ENCODE assay signal across 16 cellular contexts in genomic region chr12:873954-874353, GRCh38.
DNase-seq lines count a peak whose midpoint lies in the region; ATAC-seq, FAIRE-seq and TF ChIP-seq lines count a peak whose summit lies in the region.
"Had no signal": no experiment of that assay in that cellular context is flagged by ENCODE, and none has a peak within 500 bp of the region (broad histone marks: within the 10 kb centered on the region; RNA-seq: fewer than 3 reads in every experiment).

No MANE protein-coding gene starts in this region.

- H3K4ac ChIP-seq in H9 (ENCODE audit: low read depth, low read length): no peak overlapping the region
- H3K4ac ChIP-seq in mesenchymal stem cell (ENCODE audit: low read depth in 1 of 2, low read length in 2 of 2): no peak overlapping the region

- DNase-seq in CD8-positive, alpha-beta T cell: no peak
- DNase-seq in H9: no peak
- DNase-seq in astrocyte (ENCODE audit: low read depth): no peak
- DNase-seq in mesenchymal stem cell: peak; percentile 20
- no peak for DNase-seq in mucosa of gallbladder (ENCODE audit: low spot score)
- DNase-seq in Calu3: no peak
- DNase-seq in NCI-H2029 treated with DMSO at 0.1 percent for 48 hours (lab: John Stamatoyannopoulos, UW): no peak
- DNase-seq: activated CD4-positive, alpha-beta T cell treated with anti-CD3 and anti-CD28 coated beads, Interleukin-2, amount 10 ng/mL, durations not matched to agents 7 days and 5 days; activated effector memory CD4-positive, alpha-beta T cell treated with anti-CD3 and anti-CD28 coated beads, Interleukin-2, amount 50 U/mL, for 16 hours; midbrain; stimulated activated CD4-positive, alpha-beta T cell treated with anti-CD3 and anti-CD28 coated beads, Interleukin-15, amount 100 ng/mL, for 24 hours; thyroid gland had no signal

- H2BK120ac ChIP-seq in H9 (ENCODE audit: low read depth, low read length, poor library complexity, severe bottlenecking) (no peak overlapping the region), mesenchymal stem cell (ENCODE audit: low read depth, low read length) (no peak overlapping the region)

- peak; percentile 50 for ATAC-seq in CD8-positive, alpha-beta T cell
- ATAC-seq in GM18861 (IDR thresholded peaks at IDR 0.05; ENCODE audit: unreplicated experiment): no peak

- peaks cover 14% of the 10 kb centered on the region for H3K36me3 ChIP-seq in CD8-positive, alpha-beta T cell (ENCODE audit: insufficient read depth, low read length)
- peaks cover 16% of the 10 kb centered on the region for H3K36me3 ChIP-seq in astrocyte (ENCODE audit: insufficient read depth, low read length)
- peaks cover 7 to 91% of the 10 kb centered on the region in 2 experiments for H3K36me3 ChIP-seq in mesenchymal stem cell (ENCODE audit: control insufficient read depth in 1 of 2, insufficient read depth in 2 of 2, low read depth in 1 of 2, low read length in 2 of 2)
- H3K36me3 ChIP-seq: ovary had no signal

- no peak overlapping the region for H2AK5ac ChIP-seq in H9 (ENCODE audit: insufficient read length, low read length)
- no peak overlapping the region for H2AK5ac ChIP-seq in mesenchymal stem cell (ENCODE audit: low read length, severe bottlenecking)

- WGBS in H9 (ENCODE audit: extremely low coverage, insufficient read length, low lambda C conversion rate): no CpG with 5 or more reads among the region's 2 CpGs
- 58% methylated on average over 1 of the region's 2 CpGs for WGBS in mesenchymal stem cell

- H3K27ac ChIP-seq in CD8-positive, alpha-beta T cell (ENCODE audit: low read depth, low read length): no peak overlapping the region
- H3K27ac ChIP-seq in H9 (ENCODE audit: insufficient read length, low read depth, low read length): no peak overlapping the region
- no peak overlapping the region for H3K27ac ChIP-seq in astrocyte (ENCODE audit: low read depth, low read length)
- H3K27ac ChIP-seq in mesenchymal stem cell (ENCODE audit: low read length, poor library complexity, severe bottlenecking): no peak overlapping the region
- H3K27ac ChIP-seq: BLaER1 treated with 17β-estradiol and CSF1 and Interleukin-3, amounts not matched to agents 10 nM and 100 nM; thyroid gland had no signal

- H3K4me3 ChIP-seq in CD8-positive, alpha-beta T cell (ENCODE audit: low read depth, low read length): no peak overlapping the region
- H3K4me3 ChIP-seq in astrocyte (ENCODE audit: insufficient read depth, low read depth, low read length) (no peak overlapping the region), mesenchymal stem cell (ENCODE audit: insufficient read depth in 1 of 2, low read depth in 1 of 2, low read length in 2 of 2) (no peak overlapping the region)
- H3K4me3 ChIP-seq: BLaER1 treated with 17β-estradiol and CSF1 and Interleukin-3, amounts not matched to agents 10 nM and 100 nM; ovary; thyroid gland had no signal

- H3K14ac ChIP-seq in H9 (ENCODE audit: insufficient read depth, low read length) (no peak overlapping the region), mesenchymal stem cell (ENCODE audit: low read length in 2 of 2) (no peak overlapping the region)

- no peaks in the 10 kb centered on the region for H4K20me1 ChIP-seq in H9 (ENCODE audit: control insufficient read depth, insufficient read depth, insufficient read length)
- H4K20me1 ChIP-seq in astrocyte (ENCODE audit: insufficient read depth, low read length): no peaks in the 10 kb centered on the region

- H3K36me3 Mint-ChIP-seq in CD8-positive, alpha-beta T cell: peaks cover 63% of the 10 kb centered on the region
- peaks cover 3 to 30% (median 13%) of the 10 kb centered on the region in 3 experiments; a peak in 5 of 7 replicates for H3K36me3 Mint-ChIP-seq in H9 (ENCODE audit: insufficient read depth in 1 of 3, low read depth in 3 of 3)
- H3K36me3 Mint-ChIP-seq in astrocyte (ENCODE audit: low read depth, unreplicated experiment): peaks cover 9% of the 10 kb centered on the region
- no peaks in the 10 kb centered on the region for H3K36me3 Mint-ChIP-seq in Calu3 (ENCODE audit: insufficient read depth, unreplicated experiment)

- H3T11ph ChIP-seq in H9 (ENCODE audit: low read length): no peak overlapping the region

- H3K27me3 Mint-ChIP-seq in CD8-positive, alpha-beta T cell (ENCODE audit: low read depth): no peaks in the 10 kb centered on the region
- H3K27me3 Mint-ChIP-seq in H9 (ENCODE audit: low read depth) (no peaks in the 10 kb centered on the region), astrocyte (ENCODE audit: low read depth, unreplicated experiment) (no peaks in the 10 kb centered on the region), Calu3 (ENCODE audit: unreplicated experiment) (no peaks in the 10 kb centered on the region)
- H3K27me3 Mint-ChIP-seq: activated CD4-positive, alpha-beta T cell treated with anti-CD3 and anti-CD28 coated beads, Interleukin-2, amount 10 ng/mL, durations not matched to agents 7 days and 5 days had no signal

- CTCF ChIA-PET in CD8-positive, alpha-beta T cell (lab: Charles Lee): interaction anchor here (1.2 to 1.6 kb wide), 2 partner anchors 13 to 60 kb away, joined by 3 to 4 read pairs; no protein-coding TSS in a partner anchor
- CTCF ChIA-PET in Calu3 (lab: Charles Lee): no interaction called here

- no peak overlapping the region for H3K18ac ChIP-seq in H9 (ENCODE audit: insufficient read length, low read depth, low read length)
- H3K18ac ChIP-seq in mesenchymal stem cell (ENCODE audit: low read depth in 1 of 2, low read length in 2 of 2): no peak overlapping the region

- H3K9me3 Mint-ChIP-seq in CD8-positive, alpha-beta T cell: no peaks in the 10 kb centered on the region
- H3K9me3 Mint-ChIP-seq in H9 (no peaks in the 10 kb centered on the region), astrocyte (ENCODE audit: unreplicated experiment) (no peaks in the 10 kb centered on the region), Calu3 (ENCODE audit: low read depth, unreplicated experiment) (no peaks in the 10 kb centered on the region)
- H3K9me3 Mint-ChIP-seq: activated CD4-positive, alpha-beta T cell treated with anti-CD3 and anti-CD28 coated beads, Interleukin-2, amount 10 ng/mL, durations not matched to agents 7 days and 5 days; T-helper 2 cell treated with Interferon-gamma antibody and Interleukin-4, amounts not matched to agents 5 μg/mL and 100 μg/mL, for 36 hours had no signal

- H3K4me2 ChIP-seq in H9 (ENCODE audit: insufficient read depth, insufficient read length, low read length) (no peak overlapping the region), astrocyte (ENCODE audit: low read length) (no peak overlapping the region), mesenchymal stem cell (ENCODE audit: low read length, poor library complexity, severe bottlenecking) (no peak overlapping the region)
- H3K4me2 ChIP-seq: BLaER1 treated with 17β-estradiol and CSF1 and Interleukin-3, amounts not matched to agents 10 nM and 100 nM had no signal

- no peak overlapping the region for H2BK20ac ChIP-seq in H9 (ENCODE audit: low read depth, low read length, poor library complexity, severe bottlenecking)

- no peak overlapping the region for H3K9ac ChIP-seq in H9 (ENCODE audit: extremely low read depth, insufficient read length, low read length)
- no peak overlapping the region for H3K9ac ChIP-seq in astrocyte (ENCODE audit: low read length)
- H3K9ac ChIP-seq in mesenchymal stem cell (ENCODE audit: low read length): no peak overlapping the region
- H3K9ac ChIP-seq: BLaER1 treated with 17β-estradiol and CSF1 and Interleukin-3, amounts not matched to agents 10 nM and 100 nM had no signal

- H2BK5ac ChIP-seq in H9 (ENCODE audit: insufficient read length, low read length) (no peak overlapping the region), mesenchymal stem cell (ENCODE audit: low read depth, low read length, poor library complexity, severe bottlenecking) (no peak overlapping the region)

- H4K5ac ChIP-seq in H9 (ENCODE audit: insufficient read length, low read depth, low read length): no peak overlapping the region

- H4K8ac ChIP-seq in H9 (replicated peaks; ENCODE audit: insufficient read length, low read depth, low read length) (no peak overlapping the region), mesenchymal stem cell (ENCODE audit: low read length) (no peak overlapping the region)

- H3K23me2 ChIP-seq in H9 (ENCODE audit: insufficient read length, low read depth, low read length, poor library complexity, severe bottlenecking): no peaks in the 10 kb centered on the region

- H2AFZ ChIP-seq in H9 (ENCODE audit: low read length): no peak overlapping the region
- H2AFZ ChIP-seq in astrocyte (ENCODE audit: low read depth, low read length): no peak overlapping the region
- no peak overlapping the region for H2AFZ ChIP-seq in mesenchymal stem cell (ENCODE audit: low read depth, low read length)

- no peaks in the 10 kb centered on the region for H3K79me1 ChIP-seq in H9 (ENCODE audit: insufficient read depth, low read depth, low read length, poor library complexity, severe bottlenecking)
- peaks cover 3% of the 10 kb centered on the region for H3K79me1 ChIP-seq in mesenchymal stem cell (replicated peaks; ENCODE audit: low read length, poor library complexity, severe bottlenecking)

- H2BK15ac ChIP-seq in H9 (ENCODE audit: low read depth, low read length) (no peak overlapping the region), mesenchymal stem cell (ENCODE audit: low read depth, poor library complexity, severe bottlenecking) (no peak overlapping the region)

- no peaks in the 10 kb centered on the region for H3K79me2 ChIP-seq in H9 (ENCODE audit: insufficient read depth, low read length)
- no peaks in the 10 kb centered on the region for H3K79me2 ChIP-seq in astrocyte (ENCODE audit: insufficient read depth, low read length)

- BruUV-seq in Calu3 (replicated peaks; lab: Mats Ljungman, UMichigan): no TSS peak

- H3K9me3 ChIP-seq in CD8-positive, alpha-beta T cell (ENCODE audit: low read length): no peaks in the 10 kb centered on the region
- H3K9me3 ChIP-seq in H9 (ENCODE audit: control insufficient read depth, low read depth, low read length) (no peaks in the 10 kb centered on the region), astrocyte (ENCODE audit: insufficient read depth, low read depth, low read length) (no peaks in the 10 kb centered on the region), mesenchymal stem cell (ENCODE audit: control insufficient read depth, low read length) (no peaks in the 10 kb centered on the region)
- H3K9me3 ChIP-seq: BLaER1 treated with 17β-estradiol and CSF1 and Interleukin-3, amounts not matched to agents 10 nM and 100 nM; ovary; thyroid gland had no signal

- no peaks in the 10 kb centered on the region for H3K27me3 ChIP-seq in CD8-positive, alpha-beta T cell (ENCODE audit: insufficient read depth, low read length)
- H3K27me3 ChIP-seq in H9 (ENCODE audit: insufficient read depth, low read length): no peaks in the 10 kb centered on the region
- H3K27me3 ChIP-seq in astrocyte (ENCODE audit: insufficient read depth, low read length): no peaks in the 10 kb centered on the region
- no peaks in the 10 kb centered on the region for H3K27me3 ChIP-seq in mesenchymal stem cell (ENCODE audit: control insufficient read depth in 1 of 2, insufficient read depth in 1 of 2, low read length in 2 of 2)
- H3K27me3 ChIP-seq: BLaER1 treated with 17β-estradiol and CSF1 and Interleukin-3, amounts not matched to agents 10 nM and 100 nM; ovary; thyroid gland had no signal

- no peak overlapping the region for H4K91ac ChIP-seq in H9 (ENCODE audit: insufficient read length, low read depth, low read length)
- no peak overlapping the region for H4K91ac ChIP-seq in mesenchymal stem cell (ENCODE audit: low read length)

- intact Hi-C loops in CD8-positive, alpha-beta T cell (cut with DNase I, micrococcal nuclease): no loop called here
- intact Hi-C loops in Calu3 (cut with micrococcal nuclease; ENCODE audit: unreplicated experiment): no loop called here

- no peak overlapping the region for H3K4me3 Mint-ChIP-seq in CD8-positive, alpha-beta T cell
- H3K4me3 Mint-ChIP-seq in H9 (no peak overlapping the region), astrocyte (ENCODE audit: unreplicated experiment) (peak overlapping the region; percentile 14), Calu3 (ENCODE audit: low read depth, unreplicated experiment) (no peak overlapping the region)
- H3K4me3 Mint-ChIP-seq: activated CD4-positive, alpha-beta T cell treated with anti-CD3 and anti-CD28 coated beads, Interleukin-2, amount 10 ng/mL, durations not matched to agents 7 days and 5 days; T-helper 2 cell treated with Interferon-gamma antibody and Interleukin-4, amounts not matched to agents 5 μg/mL and 100 μg/mL, for 36 hours had no signal

- H3K4me1 ChIP-seq in CD8-positive, alpha-beta T cell (ENCODE audit: insufficient read depth, low read length): peaks cover 10% of the 10 kb centered on the region
- H3K4me1 ChIP-seq in H9 (ENCODE audit: insufficient read depth, low read length): no peaks in the 10 kb centered on the region
- H3K4me1 ChIP-seq in astrocyte (ENCODE audit: insufficient read depth, low read length): no peaks in the 10 kb centered on the region
- no peaks in the 10 kb centered on the region for H3K4me1 ChIP-seq in mesenchymal stem cell (ENCODE audit: control insufficient read depth, insufficient read depth, low read depth, low read length)
- H3K4me1 ChIP-seq: BLaER1 treated with 17β-estradiol and CSF1 and Interleukin-3, amounts not matched to agents 10 nM and 100 nM had no signal

- H3K23ac ChIP-seq in H9 (ENCODE audit: insufficient read length, low read depth, low read length): no peak overlapping the region
- no peak overlapping the region for H3K23ac ChIP-seq in mesenchymal stem cell (ENCODE audit: low read length in 2 of 2)

- peaks cover 22% of the 10 kb centered on the region for H3K4me1 Mint-ChIP-seq in CD8-positive, alpha-beta T cell (ENCODE audit: low read depth)
- H3K4me1 Mint-ChIP-seq in H9 (no peaks in the 10 kb centered on the region), astrocyte (ENCODE audit: low read depth, unreplicated experiment) (peaks cover 20% of the 10 kb centered on the region), Calu3 (ENCODE audit: low read depth, unreplicated experiment) (no peaks in the 10 kb centered on the region)

- TF ChIP-seq CTCF in CD8-positive, alpha-beta T cell (IDR thresholded peaks at IDR 0.05): no peak
- TF ChIP-seq CTCF in H9 (conservative IDR thresholded peaks at IDR 0.05) (no peak), astrocyte (IDR thresholded peaks at IDR 0.05; ENCODE audit: insufficient read depth, low read depth, low read length) (no peak), Calu3 (IDR thresholded peaks at IDR 0.05; ENCODE audit: unreplicated experiment) (no peak)

- H2BK12ac ChIP-seq in H9 (ENCODE audit: insufficient read length, low read depth, low read length) (no peak overlapping the region), mesenchymal stem cell (ENCODE audit: low read length in 2 of 2) (no peak overlapping the region)

- peak overlapping the region; percentile 60 for H3K27ac Mint-ChIP-seq in CD8-positive, alpha-beta T cell
- peak overlapping the region in 2 of 3 experiments; percentile 16 to 40; a peak in 2 of 7 replicates for H3K27ac Mint-ChIP-seq in H9
- no peak overlapping the region for H3K27ac Mint-ChIP-seq in astrocyte (ENCODE audit: unreplicated experiment)
- no peak overlapping the region for H3K27ac Mint-ChIP-seq in Calu3 (ENCODE audit: unreplicated experiment)
- H3K27ac Mint-ChIP-seq: activated CD4-positive, alpha-beta T cell treated with anti-CD3 and anti-CD28 coated beads, Interleukin-2, amount 10 ng/mL, durations not matched to agents 7 days and 5 days; T-helper 2 cell treated with Interferon-gamma antibody and Interleukin-4, amounts not matched to agents 5 μg/mL and 100 μg/mL, for 36 hours had no signal

- no peak overlapping the region for H3K56ac ChIP-seq in H9 (ENCODE audit: insufficient read length, low read depth, low read length)

- POLR2A ChIA-PET in CD8-positive, alpha-beta T cell (lab: Charles Lee): no interaction called here

- peak; percentile 43 for FAIRE-seq in astrocyte (lab: Jason Lieb, UNC)

Comparison
In these comparisons a context has a peak if more than half of its experiments do, and no peak if none do; other contexts are left out.
1. H3K27ac Mint-ChIP-seq: peak in CD8-positive, alpha-beta T cell (single experiment) and H9 (2 of 3); none in astrocyte (single experiment) and Calu3 (single experiment).